In genomic region chr6:63597142-63598000, GRCh38 we compare ENCODE assay signal across 2 cellular contexts.
TF ChIP-seq lines count a peak whose summit lies in the region.

No MANE protein-coding gene starts in this region.

TF ChIP-seq in HEK293, 187 proteins besides CTCF, POLR2A, EP300 and RAD21:
- TF ChIP-seq ZBTB11 (tag by site-specific recombination; conservative IDR thresholded peaks at IDR 0.05; ENCODE audit: low read depth), result 0 out of 2 replicates have a peak, but pooled peaks have one; percentile 21
- no peak for TF ChIP-seq RBAK (tag by site-specific recombination; IDR thresholded peaks at IDR 0.05)
- no peak for TF ChIP-seq ZNF701 (tag by site-specific recombination; IDR thresholded peaks at IDR 0.05)
- no peak for TF ChIP-seq AEBP2 (tag by site-specific recombination; IDR thresholded peaks at IDR 0.05; ENCODE audit: borderline replicate concordance)
- no peak for TF ChIP-seq ZNF341 (tag by site-specific recombination; IDR thresholded peaks at IDR 0.05; ENCODE audit: low read depth)
- no peak for TF ChIP-seq ZNF174 (tag by site-specific recombination; IDR thresholded peaks at IDR 0.05)
- no peak for TF ChIP-seq ZNF214 (tag by site-specific recombination; IDR thresholded peaks at IDR 0.05; ENCODE audit: borderline replicate concordance)
- TF ChIP-seq GLIS1 (tag by site-specific recombination; IDR thresholded peaks at IDR 0.05), result no peak
- no peak for TF ChIP-seq PRDM10 (tag by site-specific recombination; IDR thresholded peaks at IDR 0.05)
- no peak for TF ChIP-seq ZNF398 (tag by site-specific recombination; IDR thresholded peaks at IDR 0.05)
- TF ChIP-seq ZSCAN18 (tag by site-specific recombination; IDR thresholded peaks at IDR 0.05), result no peak
- peak; percentile 94 for TF ChIP-seq ZBTB17 (tag by site-specific recombination; IDR thresholded peaks at IDR 0.05)
- TF ChIP-seq ZNF677 (tag by site-specific recombination; IDR thresholded peaks at IDR 0.05), result no peak
- TF ChIP-seq KLF7 (tag by site-specific recombination; IDR thresholded peaks at IDR 0.05; ENCODE audit: borderline replicate concordance), result no peak

TF ChIP-seq in HepG2, 621 proteins besides CTCF, POLR2A, EP300 and RAD21 (continued from another document and continues in another):
- no peak for TF ChIP-seq BATF2 (CRISPR knock-in tag; IDR thresholded peaks at IDR 0.05)
- no peak for TF ChIP-seq E2F5 (CRISPR knock-in tag; conservative IDR thresholded peaks at IDR 0.05)
- no peak for TF ChIP-seq ZNF780A (CRISPR knock-in tag; IDR thresholded peaks at IDR 0.05)
- TF ChIP-seq RNF2 (conservative IDR thresholded peaks at IDR 0.05; ENCODE audit: low read depth), result no peak
- TF ChIP-seq ZNF17 (CRISPR knock-in tag; IDR thresholded peaks at IDR 0.05), result no peak
- 0 out of 2 replicates have a peak, but pooled peaks have one; percentile 13 for TF ChIP-seq ZBTB42 (CRISPR knock-in tag; IDR thresholded peaks at IDR 0.05)
- TF ChIP-seq HMG20B (CRISPR knock-in tag; conservative IDR thresholded peaks at IDR 0.05), result no peak
- TF ChIP-seq ZMAT3 (CRISPR knock-in tag; conservative IDR thresholded peaks at IDR 0.05), result no peak
- TF ChIP-seq ZNF724P (CRISPR knock-in tag; IDR thresholded peaks at IDR 0.05; ENCODE audit: borderline replicate concordance), result no peak
- no peak for TF ChIP-seq CBX5 (CRISPR knock-in tag; IDR thresholded peaks at IDR 0.05; ENCODE audit: borderline replicate concordance)
- TF ChIP-seq CREB3 (CRISPR knock-in tag; IDR thresholded peaks at IDR 0.05), result no peak
- no peak for TF ChIP-seq HMGXB4 (CRISPR knock-in tag; IDR thresholded peaks at IDR 0.05; ENCODE audit: borderline replicate concordance in 1 of 2, low read depth in 1 of 2)
- no peak for TF ChIP-seq ZNF576 (CRISPR knock-in tag; IDR thresholded peaks at IDR 0.05)
- TF ChIP-seq AHDC1 (CRISPR knock-in tag; IDR thresholded peaks at IDR 0.05; ENCODE audit: borderline replicate concordance), result peak; percentile 34; the same call in 1 of the 2 replicates
- no peak for TF ChIP-seq ZFP82 (CRISPR knock-in tag; IDR thresholded peaks at IDR 0.05; ENCODE audit: borderline replicate concordance)
- TF ChIP-seq ZNF20 (CRISPR knock-in tag; IDR thresholded peaks at IDR 0.05), result no peak
- peak; percentile 81; the same call in 1 of the 2 replicates for TF ChIP-seq SATB2 (CRISPR knock-in tag; IDR thresholded peaks at IDR 0.05)
- TF ChIP-seq ZFYVE20 (CRISPR knock-in tag; IDR thresholded peaks at IDR 0.05; ENCODE audit: borderline replicate concordance, low read depth), result no peak
- TF ChIP-seq ZBTB7B (CRISPR knock-in tag; IDR thresholded peaks at IDR 0.05), result no peak
- TF ChIP-seq ZNF563 (CRISPR knock-in tag; IDR thresholded peaks at IDR 0.05), result no peak
- no peak for TF ChIP-seq FLYWCH1 (CRISPR knock-in tag; IDR thresholded peaks at IDR 0.05)
- TF ChIP-seq TAF15 (IDR thresholded peaks at IDR 0.05; ENCODE audit: low read depth, low read length, poor library complexity, severe bottlenecking), result no peak
- TF ChIP-seq EED (CRISPR knock-in tag; IDR thresholded peaks at IDR 0.05), result no peak
- TF ChIP-seq FOXA3 (CRISPR knock-in tag; IDR thresholded peaks at IDR 0.05), result no peak
- no peak for TF ChIP-seq DMAP1 (CRISPR knock-in tag; IDR thresholded peaks at IDR 0.05)
- no peak for TF ChIP-seq PBX2 (CRISPR knock-in tag; IDR thresholded peaks at IDR 0.05)
- no peak for TF ChIP-seq SAFB2 (CRISPR knock-in tag; IDR thresholded peaks at IDR 0.05; ENCODE audit: borderline replicate concordance, low read depth)
- TF ChIP-seq SNAPC2 (CRISPR knock-in tag; IDR thresholded peaks at IDR 0.05), result no peak
- TF ChIP-seq PBX3 (CRISPR knock-in tag; IDR thresholded peaks at IDR 0.05; ENCODE audit: borderline replicate concordance), result no peak
- peak; percentile 79 to 91 for TF ChIP-seq MAFK (conservative IDR thresholded peaks at IDR 0.05 in 1 of 2, IDR thresholded peaks at IDR 0.05 in 1 of 2; ENCODE audit: low read length in 2 of 2)
- TF ChIP-seq RAD51 (IDR thresholded peaks at IDR 0.05; ENCODE audit: borderline replicate concordance), result peak; percentile 27; the same call in 1 of the 2 replicates
- TF ChIP-seq HOXA9 (CRISPR knock-in tag; IDR thresholded peaks at IDR 0.05; ENCODE audit: borderline replicate concordance), result no peak
- TF ChIP-seq RFX3 (CRISPR knock-in tag; IDR thresholded peaks at IDR 0.05), result no peak
- TF ChIP-seq AHR (CRISPR knock-in tag; IDR thresholded peaks at IDR 0.05), result no peak
- no peak for TF ChIP-seq ZNF251 (CRISPR knock-in tag; IDR thresholded peaks at IDR 0.05)
- no peak for TF ChIP-seq KMT2B (CRISPR knock-in tag; IDR thresholded peaks at IDR 0.05)
